In genomic region chr11:27557223-27557622, GRCh38 we compare ENCODE assay signal across 20 cellular contexts. TPM values are rescaled to one million over a fixed set of nuclear protein-coding genes. Genes with fewer than 3 reads are reported as not detected.
DNase-seq lines count a peak whose midpoint lies in the region; ATAC-seq and TF ChIP-seq lines count a peak whose summit lies in the region.
"Had no signal": no experiment of that assay in that cellular context is flagged by ENCODE, and none has a peak within 500 bp of the region (broad histone marks: within the 10 kb centered on the region; RNA-seq: fewer than 3 reads in every experiment).

No MANE protein-coding gene starts in this region.

- no peaks in the 10 kb centered on the region for H3K9me3 ChIP-seq in adipocyte (ENCODE audit: control insufficient read depth, low read length)
- H3K9me3 ChIP-seq in endodermal cell (ENCODE audit: control insufficient read depth, low read length) = no peaks in the 10 kb centered on the region
- H3K9me3 ChIP-seq: BLaER1 had no signal

- WGBS in endodermal cell (ENCODE audit: insufficient coverage in 1 of 2, insufficient read length in 1 of 2), 2 experiments = 78% methylated on average over 3 of the region's 3 CpGs; no CpG with 5 or more reads in 1 of the 2 experiments

- no peaks in the 10 kb centered on the region for H3K36me3 ChIP-seq in adipocyte (ENCODE audit: control insufficient read depth, insufficient read depth, low read length, severe bottlenecking)
- no peaks in the 10 kb centered on the region for H3K36me3 ChIP-seq in endodermal cell (ENCODE audit: control insufficient read depth, insufficient read depth, low read length)
- H3K36me3 ChIP-seq: BLaER1 had no signal

- H3K27me3 Mint-ChIP-seq in endodermal cell (ENCODE audit: insufficient read depth) (peaks cover 10% of the 10 kb centered on the region), osteocyte (ENCODE audit: unreplicated experiment) (no peaks in the 10 kb centered on the region)

- ATAC-seq in GM18505 (IDR thresholded peaks at IDR 0.05; ENCODE audit: unreplicated experiment) (no peak), HG03442 (IDR thresholded peaks at IDR 0.05; ENCODE audit: unreplicated experiment) (no peak)
- ATAC-seq: Panc1 had no signal

- no peak overlapping the region for H3K4me3 Mint-ChIP-seq in endodermal cell
- H3K4me3 Mint-ChIP-seq in osteocyte (ENCODE audit: unreplicated experiment) = no peak overlapping the region
- H3K4me3 Mint-ChIP-seq: CD8-positive, alpha-beta memory T cell had no signal

- H3K4me1 Mint-ChIP-seq in endodermal cell (no peaks in the 10 kb centered on the region), osteocyte (ENCODE audit: unreplicated experiment) (no peaks in the 10 kb centered on the region)
- H3K4me1 Mint-ChIP-seq: CD8-positive, alpha-beta memory T cell had no signal

- H3K36me3 Mint-ChIP-seq in endodermal cell (ENCODE audit: low read depth) (no peaks in the 10 kb centered on the region), osteocyte (ENCODE audit: unreplicated experiment) (no peaks in the 10 kb centered on the region)
- H3K36me3 Mint-ChIP-seq: CD8-positive, alpha-beta memory T cell; IgD-negative memory B cell had no signal

- H3K27ac Mint-ChIP-seq in endodermal cell (no peak overlapping the region), osteocyte (ENCODE audit: unreplicated experiment) (no peak overlapping the region)
- H3K27ac Mint-ChIP-seq: CD8-positive, alpha-beta memory T cell; IgD-negative memory B cell had no signal

- H3K9ac ChIP-seq in adipocyte (ENCODE audit: low read length) (no peak overlapping the region), endodermal cell (ENCODE audit: extremely low read depth, low read length, poor library complexity, severe bottlenecking) (no peak overlapping the region)
- H3K9ac ChIP-seq: BLaER1 had no signal

- H3K27ac ChIP-seq in endodermal cell (ENCODE audit: low read depth, low read length) = no peak overlapping the region
- H3K27ac ChIP-seq: BLaER1 had no signal

- no peak for TF ChIP-seq CTCF in endodermal cell (conservative IDR thresholded peaks at IDR 0.05)
- no peak for TF ChIP-seq CTCF in osteocyte (IDR thresholded peaks at IDR 0.05)

- DNase-seq in GM04503 (ENCODE audit: low read depth) (peak; percentile 42), adipocyte (ENCODE audit: low read depth) (peak; percentile 17), fibroblast of peridontal ligament (ENCODE audit: extremely low read depth) (peak; percentile 51), endodermal cell (no peak), osteocyte (ENCODE audit: extremely low spot score, unreplicated experiment) (no peak)
- DNase-seq: CD8-positive, alpha-beta memory T cell; DMS79; H7; Karpas-422; NCI-H1048; NCI-H1436; NCI-H1930; NCI-H345; NCI-H524 treated with DMSO at 0.1 percent for 48 hours; SW 1271 had no signal

- no peak for TF ChIP-seq POLR2A in GM18505 (IDR thresholded peaks at IDR 0.05; ENCODE audit: borderline replicate concordance, extremely low read depth, insufficient read depth, insufficient read length)

- no peaks in the 10 kb centered on the region for H3K9me3 Mint-ChIP-seq in endodermal cell
- H3K9me3 Mint-ChIP-seq in osteocyte (ENCODE audit: unreplicated experiment) = no peaks in the 10 kb centered on the region
- H3K9me3 Mint-ChIP-seq: CD8-positive, alpha-beta memory T cell; IgD-negative memory B cell had no signal

- no peaks in the 10 kb centered on the region for H3K27me3 ChIP-seq in adipocyte (replicated peaks; ENCODE audit: control insufficient read depth, insufficient read depth, low read length)
- H3K27me3 ChIP-seq in endodermal cell (ENCODE audit: control insufficient read depth, insufficient read depth, low read length, poor library complexity, severe bottlenecking) = peaks cover 6% of the 10 kb centered on the region
- H3K27me3 ChIP-seq: BLaER1 had no signal

- H3K4me3 ChIP-seq in adipocyte (ENCODE audit: low read length) = no peak overlapping the region
- no peak overlapping the region for H3K4me3 ChIP-seq in endodermal cell (ENCODE audit: low read length)
- H3K4me3 ChIP-seq: BLaER1 had no signal

- H3K4me1 ChIP-seq in adipocyte (ENCODE audit: control insufficient read depth, insufficient read depth, low read length) (peaks cover 15% of the 10 kb centered on the region), endodermal cell (ENCODE audit: control insufficient read depth, insufficient read depth, low read length) (no peaks in the 10 kb centered on the region)
- H3K4me1 ChIP-seq: BLaER1 had no signal

RNA-seq across cellular contexts. Expression of gene LIN7C, which starts 50.7 kb away (rescaled TPM):
- total RNA-seq in endodermal cell (10 to 100 TPM; 28.3 to 39.6 TPM), osteocyte (20.3 and 21.8 TPM in 2 replicates)
- polyA plus RNA-seq in endodermal cell (2013, experiment 1 of 2) = 18.2 TPM
- polyA plus RNA-seq in endodermal cell (2013, experiment 2 of 2) = 18.9 TPM

Comparison
In these comparisons a context has a peak if more than half of its experiments do, and no peak if none do; other contexts are left out.
1. DNase-seq: peak in GM04503 (single experiment), adipocyte (single experiment) and fibroblast of peridontal ligament (single experiment); none in endodermal cell (single experiment) and osteocyte (single experiment).